1 cellular context compared by ENCODE assay signal in the genomic region with DNA sequence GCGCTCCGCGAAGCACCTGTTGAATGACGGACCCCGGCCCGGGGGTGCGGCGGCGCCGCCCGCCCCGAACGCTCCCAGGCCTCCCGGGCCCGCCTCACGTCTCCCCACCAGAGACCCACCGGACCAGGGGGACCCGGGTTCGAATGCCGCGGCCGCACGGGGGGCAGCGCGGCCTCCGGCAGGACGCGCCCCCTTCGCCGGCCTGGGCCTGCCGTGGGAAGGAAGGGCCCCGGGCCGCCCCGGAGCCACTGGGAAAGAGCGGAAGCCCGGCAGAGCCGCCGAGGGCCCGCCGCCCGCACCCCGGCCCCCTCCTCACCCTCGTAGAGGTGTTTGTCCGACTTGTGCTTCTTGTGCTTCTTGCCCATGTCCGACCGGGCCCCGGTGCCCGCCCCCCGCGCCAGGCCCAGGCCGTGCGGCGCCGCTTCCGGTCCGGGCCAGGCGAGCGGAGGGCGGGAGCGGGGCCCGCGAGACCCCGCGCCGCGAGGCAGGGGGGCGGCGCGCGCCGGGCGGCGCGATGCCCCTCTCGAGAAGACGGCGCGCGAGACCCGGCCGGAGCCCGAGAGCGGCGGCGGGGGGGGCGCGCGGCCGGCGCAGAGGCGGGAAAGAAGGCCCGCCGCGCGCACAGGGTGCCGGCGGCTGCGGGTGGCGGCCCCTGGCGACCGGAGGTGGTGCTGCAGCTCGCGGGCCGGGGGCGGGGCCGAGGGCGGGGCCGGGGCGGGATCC.
TF ChIP-seq lines count a peak whose summit lies in the region.

TSS of gene BRD7 (minus strand) at position 579 of the 723 bp plus-strand sequence. CDS start at position 365, 214 bp downstream.

TF ChIP-seq in HepG2, 621 proteins besides CTCF, POLR2A, EP300 and RAD21 (continued from another document and continues in another):
- TF ChIP-seq RFX3 (CRISPR knock-in tag; IDR thresholded peaks at IDR 0.05) (no peak), CEBPG (CRISPR knock-in tag; IDR thresholded peaks at IDR 0.05) (no peak), SAP130 (CRISPR knock-in tag; IDR thresholded peaks at IDR 0.05; ENCODE audit: low read depth) (no peak), RCOR2 (CRISPR knock-in tag; IDR thresholded peaks at IDR 0.05) (no peak), ZFX (CRISPR knock-in tag; IDR thresholded peaks at IDR 0.05; ENCODE audit: low read depth) (peak; percentile 66), DRAP1 (CRISPR knock-in tag; IDR thresholded peaks at IDR 0.05) (no peak), EEA1 (CRISPR knock-in tag; IDR thresholded peaks at IDR 0.05; ENCODE audit: borderline replicate concordance) (peak; percentile 71; the same call in 1 of the 2 replicates), ZNF276 (CRISPR knock-in tag; IDR thresholded peaks at IDR 0.05; ENCODE audit: low read depth) (no peak), ZSCAN31 (CRISPR knock-in tag; IDR thresholded peaks at IDR 0.05; ENCODE audit: low read depth) (no peak), ASH2L (IDR thresholded peaks at IDR 0.05; ENCODE audit: insufficient read length, low read depth, low read length) (peak; percentile 65), ZSCAN22 (CRISPR knock-in tag; IDR thresholded peaks at IDR 0.05) (no peak), SP4 (CRISPR knock-in tag; IDR thresholded peaks at IDR 0.05) (peak; percentile 86), ARHGAP35 (CRISPR knock-in tag; IDR thresholded peaks at IDR 0.05; ENCODE audit: borderline replicate concordance) (no peak), PATZ1 (CRISPR knock-in tag; IDR thresholded peaks at IDR 0.05) (peak; percentile 26; the same call in 1 of the 2 replicates), ZNF121 (CRISPR knock-in tag; IDR thresholded peaks at IDR 0.05) (0 out of 2 replicates have a peak, but pooled peaks have one; percentile 6), SP140L (CRISPR knock-in tag; IDR thresholded peaks at IDR 0.05; ENCODE audit: borderline replicate concordance) (no peak), PBX3 (CRISPR knock-in tag; IDR thresholded peaks at IDR 0.05; ENCODE audit: borderline replicate concordance) (no peak), NFRKB (IDR thresholded peaks at IDR 0.05) (no peak), GABPA (IDR thresholded peaks at IDR 0.05; ENCODE audit: low read depth, low read length) (peak; percentile 55), GABPA (CRISPR knock-in tag; IDR thresholded peaks at IDR 0.05; ENCODE audit: low read depth) (no peak), MAX (IDR thresholded peaks at IDR 0.05) (peak; percentile 63; the same call in 1 of the 2 replicates), REL (CRISPR knock-in tag; conservative IDR thresholded peaks at IDR 0.05) (no peak), PAWR (CRISPR knock-in tag; IDR thresholded peaks at IDR 0.05; ENCODE audit: borderline replicate concordance) (no peak), CEBPB (IDR thresholded peaks at IDR 0.05; ENCODE audit: borderline replicate concordance, low read depth, low read length) (no peak), ZNF569 (CRISPR knock-in tag; IDR thresholded peaks at IDR 0.05; ENCODE audit: borderline replicate concordance) (no peak), CHCHD3 (CRISPR knock-in tag; IDR thresholded peaks at IDR 0.05) (no peak), ZNF451 (CRISPR knock-in tag; IDR thresholded peaks at IDR 0.05) (0 out of 2 replicates have a peak, but pooled peaks have one; percentile 18), SIX1 (CRISPR knock-in tag; IDR thresholded peaks at IDR 0.05; ENCODE audit: borderline replicate concordance) (no peak), ZNF639 (CRISPR knock-in tag; conservative IDR thresholded peaks at IDR 0.05) (no peak), KMT2B (CRISPR knock-in tag; IDR thresholded peaks at IDR 0.05) (peak; percentile 16; the same call in 1 of the 2 replicates), FOSL2 (CRISPR knock-in tag; IDR thresholded peaks at IDR 0.05) (no peak), PHF5A (CRISPR knock-in tag; IDR thresholded peaks at IDR 0.05; ENCODE audit: low read depth, unreplicated experiment) (no peak), RBM39 (IDR thresholded peaks at IDR 0.05; ENCODE audit: low read depth, low read length, poor library complexity, severe bottlenecking) (peak; percentile 52), ARNT2 (CRISPR knock-in tag; IDR thresholded peaks at IDR 0.05; ENCODE audit: low read depth) (no peak; the same call in none of the 2 replicates), SNAI1 (CRISPR knock-in tag; IDR thresholded peaks at IDR 0.05; ENCODE audit: borderline replicate concordance) (no peak), ZNF337 (CRISPR knock-in tag; IDR thresholded peaks at IDR 0.05; ENCODE audit: borderline replicate concordance, low read depth) (no peak), PHF8 (CRISPR knock-in tag; IDR thresholded peaks at IDR 0.05) (peak; percentile 71), ZNF543 (CRISPR knock-in tag; IDR thresholded peaks at IDR 0.05) (no peak), ZNF788 (CRISPR knock-in tag; IDR thresholded peaks at IDR 0.05; ENCODE audit: borderline replicate concordance) (no peak), YEATS2 (CRISPR knock-in tag; IDR thresholded peaks at IDR 0.05; ENCODE audit: borderline replicate concordance) (no peak), RORA (CRISPR knock-in tag; IDR thresholded peaks at IDR 0.05) (no peak), RFX5 (IDR thresholded peaks at IDR 0.05; ENCODE audit: low read depth, low read length) (no peak), ZNF446 (CRISPR knock-in tag; IDR thresholded peaks at IDR 0.05) (no peak), SYNCRIP (IDR thresholded peaks at IDR 0.05; ENCODE audit: insufficient read depth, low read depth, low read length) (no peak), TAF1 (CRISPR knock-in tag; IDR thresholded peaks at IDR 0.05) (0 out of 2 replicates have a peak, but pooled peaks have one; percentile 33), MXI1 (IDR thresholded peaks at IDR 0.05; ENCODE audit: borderline replicate concordance, low read depth, low read length) (0 out of 3 replicates have a peak, but pooled peaks have one; percentile 16), SALL1 (CRISPR knock-in tag; IDR thresholded peaks at IDR 0.05) (peak; percentile 18), ISL2 (CRISPR knock-in tag; IDR thresholded peaks at IDR 0.05) (no peak; the same call in 1 of the 2 replicates)
- TF ChIP-seq, protein P1, sequence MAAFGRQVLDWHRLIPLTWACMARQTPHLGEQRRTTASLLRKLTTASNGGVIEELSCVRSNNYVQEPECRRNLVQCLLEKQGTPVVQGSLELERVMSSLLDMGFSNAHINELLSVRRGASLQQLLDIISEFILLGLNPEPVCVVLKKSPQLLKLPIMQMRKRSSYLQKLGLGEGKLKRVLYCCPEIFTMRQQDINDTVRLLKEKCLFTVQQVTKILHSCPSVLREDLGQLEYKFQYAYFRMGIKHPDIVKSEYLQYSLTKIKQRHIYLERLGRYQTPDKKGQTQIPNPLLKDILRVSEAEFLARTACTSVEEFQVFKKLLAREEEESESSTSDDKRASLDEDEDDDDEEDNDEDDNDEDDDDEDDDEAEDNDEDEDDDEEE (CRISPR knock-in tag; IDR thresholded peaks at IDR 0.05), result 0 out of 2 replicates have a peak, but pooled peaks have one; percentile 62
- TF ChIP-seq, protein P2, sequence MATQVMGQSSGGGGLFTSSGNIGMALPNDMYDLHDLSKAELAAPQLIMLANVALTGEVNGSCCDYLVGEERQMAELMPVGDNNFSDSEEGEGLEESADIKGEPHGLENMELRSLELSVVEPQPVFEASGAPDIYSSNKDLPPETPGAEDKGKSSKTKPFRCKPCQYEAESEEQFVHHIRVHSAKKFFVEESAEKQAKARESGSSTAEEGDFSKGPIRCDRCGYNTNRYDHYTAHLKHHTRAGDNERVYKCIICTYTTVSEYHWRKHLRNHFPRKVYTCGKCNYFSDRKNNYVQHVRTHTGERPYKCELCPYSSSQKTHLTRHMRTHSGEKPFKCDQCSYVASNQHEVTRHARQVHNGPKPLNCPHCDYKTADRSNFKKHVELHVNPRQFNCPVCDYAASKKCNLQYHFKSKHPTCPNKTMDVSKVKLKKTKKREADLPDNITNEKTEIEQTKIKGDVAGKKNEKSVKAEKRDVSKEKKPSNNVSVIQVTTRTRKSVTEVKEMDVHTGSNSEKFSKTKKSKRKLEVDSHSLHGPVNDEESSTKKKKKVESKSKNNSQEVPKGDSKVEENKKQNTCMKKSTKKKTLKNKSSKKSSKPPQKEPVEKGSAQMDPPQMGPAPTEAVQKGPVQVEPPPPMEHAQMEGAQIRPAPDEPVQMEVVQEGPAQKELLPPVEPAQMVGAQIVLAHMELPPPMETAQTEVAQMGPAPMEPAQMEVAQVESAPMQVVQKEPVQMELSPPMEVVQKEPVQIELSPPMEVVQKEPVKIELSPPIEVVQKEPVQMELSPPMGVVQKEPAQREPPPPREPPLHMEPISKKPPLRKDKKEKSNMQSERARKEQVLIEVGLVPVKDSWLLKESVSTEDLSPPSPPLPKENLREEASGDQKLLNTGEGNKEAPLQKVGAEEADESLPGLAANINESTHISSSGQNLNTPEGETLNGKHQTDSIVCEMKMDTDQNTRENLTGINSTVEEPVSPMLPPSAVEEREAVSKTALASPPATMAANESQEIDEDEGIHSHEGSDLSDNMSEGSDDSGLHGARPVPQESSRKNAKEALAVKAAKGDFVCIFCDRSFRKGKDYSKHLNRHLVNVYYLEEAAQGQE (IDR thresholded peaks at IDR 0.05; ENCODE audit: borderline replicate concordance in 1 of 2, low read depth in 1 of 2, low read length in 2 of 2), result no peak
- TF ChIP-seq, protein P3, sequence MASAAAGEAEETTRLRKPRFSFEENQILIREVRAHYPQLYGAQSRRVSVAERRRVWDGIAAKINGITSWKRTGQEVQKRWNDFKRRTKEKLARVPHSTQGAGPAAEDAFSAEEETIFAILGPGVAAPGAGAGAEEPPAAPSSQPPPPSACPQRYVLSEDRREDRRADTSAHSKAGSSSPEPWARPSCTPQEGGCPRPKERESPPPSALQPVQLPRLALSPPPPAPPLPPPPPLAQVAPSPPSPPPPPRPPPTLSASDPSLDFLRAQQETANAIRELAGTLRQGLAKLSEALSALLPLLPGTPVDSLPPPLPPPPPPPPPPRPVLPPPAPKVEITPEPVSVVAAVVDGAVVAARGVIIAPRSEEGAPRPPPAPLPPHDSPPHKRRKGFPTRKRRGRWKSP (CRISPR knock-in tag; IDR thresholded peaks at IDR 0.05), result no peak
- TF ChIP-seq, protein P4, sequence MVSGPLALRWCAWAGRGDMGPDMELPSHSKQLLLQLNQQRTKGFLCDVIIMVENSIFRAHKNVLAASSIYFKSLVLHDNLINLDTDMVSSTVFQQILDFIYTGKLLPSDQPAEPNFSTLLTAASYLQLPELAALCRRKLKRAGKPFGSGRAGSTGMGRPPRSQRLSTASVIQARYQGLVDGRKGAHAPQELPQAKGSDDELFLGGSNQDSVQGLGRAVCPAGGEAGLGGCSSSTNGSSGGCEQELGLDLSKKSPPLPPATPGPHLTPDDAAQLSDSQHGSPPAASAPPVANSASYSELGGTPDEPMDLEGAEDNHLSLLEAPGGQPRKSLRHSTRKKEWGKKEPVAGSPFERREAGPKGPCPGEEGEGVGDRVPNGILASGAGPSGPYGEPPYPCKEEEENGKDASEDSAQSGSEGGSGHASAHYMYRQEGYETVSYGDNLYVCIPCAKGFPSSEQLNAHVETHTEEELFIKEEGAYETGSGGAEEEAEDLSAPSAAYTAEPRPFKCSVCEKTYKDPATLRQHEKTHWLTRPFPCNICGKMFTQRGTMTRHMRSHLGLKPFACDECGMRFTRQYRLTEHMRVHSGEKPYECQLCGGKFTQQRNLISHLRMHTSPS (CRISPR knock-in tag; IDR thresholded peaks at IDR 0.05; ENCODE audit: low read depth), result no peak
